In the genomic region with DNA sequence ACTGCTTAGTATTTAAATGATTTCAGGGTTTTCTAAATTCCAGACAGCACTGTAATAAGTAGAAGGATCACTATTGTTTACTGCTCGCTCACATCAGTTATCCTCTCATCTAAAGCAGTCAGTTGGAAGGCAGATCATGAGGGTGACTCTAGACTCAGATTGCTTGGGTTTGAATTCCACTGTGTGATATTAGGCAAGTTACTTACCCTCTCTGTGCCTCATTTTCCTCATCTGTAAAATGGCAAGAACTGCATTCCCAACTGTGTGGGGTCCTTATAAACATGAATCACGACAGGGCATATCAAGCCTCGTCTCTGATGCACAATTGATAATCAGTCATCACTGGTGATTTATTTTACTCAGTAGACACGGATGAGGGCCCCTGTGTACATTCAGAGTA, we compare ENCODE assay signal across 9 cellular contexts. TPM values are rescaled to one million over a fixed set of nuclear protein-coding genes. Genes with fewer than 3 reads are reported as not detected.
"Had no signal": no experiment of that assay in that cellular context is flagged by ENCODE, and none has a peak within 500 bp of the region (broad histone marks: within the 10 kb centered on the region; RNA-seq: fewer than 3 reads in every experiment).

No MANE protein-coding gene starts in this region.

- ATAC-seq: GM23338, HCT116 had no signal

- H2AFZ ChIP-seq: GM23338 had no signal

- H3K4me1 Mint-ChIP-seq: GM23338 had no signal

- H3K9me3 ChIP-seq: HAP-1 had no signal

- H3K4me3 ChIP-seq: GM23338, HAP-1 had no signal

- H3K27ac ChIP-seq: HL-60 had no signal

- H3K27ac Mint-ChIP-seq: GM23338 had no signal

- H3K4me1 ChIP-seq: HAP-1 had no signal

- DNase-seq: H7, KBM-7 had no signal

- FAIRE-seq: H1 had no signal

- H3K9me3 Mint-ChIP-seq: GM23338 had no signal

- H3K4me2 ChIP-seq: GM23338 had no signal

- H3K4me3 Mint-ChIP-seq: GM23338 had no signal

RNA-seq across cellular contexts. Expression of a gene that starts 20.6 kb away (rescaled TPM):
- total RNA-seq: GM23338, H1, H7, HT1080, IMR-90 had no signal
- polyA plus RNA-seq: GM23338, H1, IMR-90 had no signal
